ENCODE assay signal across 8 cellular contexts in genomic region chr15:99702895-99703602, GRCh38. TPM values are rescaled to one million over a fixed set of nuclear protein-coding genes. Genes with fewer than 3 reads are reported as not detected.
DNase-seq lines count a peak whose midpoint lies in the region; ATAC-seq and TF ChIP-seq lines count a peak whose summit lies in the region.

No MANE protein-coding gene starts in this region.

- H3K4me2 ChIP-seq in fibroblast of lung (ENCODE audit: extremely low read depth, insufficient read depth, low read length), result peak overlapping the region; percentile 54

- H3K36me3 ChIP-seq in Panc1 (ENCODE audit: control insufficient read depth, insufficient read depth, low read length) (no peaks in the 10 kb centered on the region), fibroblast of lung (ENCODE audit: control insufficient read depth, insufficient read depth, low read length) (no peaks in the 10 kb centered on the region), sigmoid colon (no peaks in the 10 kb centered on the region), MG63 (peaks cover 31% of the 10 kb centered on the region)

- ATAC-seq in GM19395 (IDR thresholded peaks at IDR 0.05; ENCODE audit: unreplicated experiment) (peak; percentile 17), Panc1 (no peak)

- in situ Hi-C loops in Panc1 (cut with HindIII; ENCODE audit: low pct_unique_long_range_greater_than_20kb, low sequenced_read_pairs), result no loop called here

- no peak for DNase-seq in Panc1 (ENCODE audit: low read depth, low spot score)
- peak in 1 of 2 donors; percentile 60 for DNase-seq in fibroblast of lung (ENCODE audit: low read depth in 2 of 2)
- DNase-seq in sigmoid colon, result no peak
- DNase-seq in NCI-H187 (lab: John Stamatoyannopoulos, UW), result no peak
- no peak for DNase-seq in MG63
- DNase-seq in iPS-NIHi11 (ENCODE audit: low spot score), result no peak
- DNase-seq in stimulated activated naive CD4-positive, alpha-beta T cell treated with Interleukin-2 at 50 U/mL for 16 hours (lab: John Stamatoyannopoulos, UW), result no peak

- intact Hi-C loops in Panc1 (cut with micrococcal nuclease; ENCODE audit: unreplicated experiment) (loop anchor here (2.0 to 10.0 kb wide), 4 partner anchors 136 to 431 kb away; partner anchors contain the start of gene MEF2A), sigmoid colon (cut with DNase I) (loop anchor here (5.0 kb wide), 2 partner anchors 296 to 416 kb away; no protein-coding TSS in a partner anchor)

- no peaks in the 10 kb centered on the region for H4K20me1 ChIP-seq in fibroblast of lung (ENCODE audit: control insufficient read depth, extremely low read depth, insufficient read depth, low read length)

- no peak overlapping the region for H3K9ac ChIP-seq in fibroblast of lung (ENCODE audit: insufficient read depth, low read length)

- H3K27ac ChIP-seq in Panc1 (ENCODE audit: low read length) (peak overlapping the region; percentile 72; the same call in 1 of the 2 replicates), fibroblast of lung (ENCODE audit: insufficient read depth, low read length) (peak overlapping the region; percentile 30), sigmoid colon (peak overlapping the region; percentile 60 to 87 (median 79))

- H3K27me3 ChIP-seq in Panc1 (ENCODE audit: control insufficient read depth, insufficient read depth, low read length), result no peaks in the 10 kb centered on the region
- no peaks in the 10 kb centered on the region for H3K27me3 ChIP-seq in fibroblast of lung (ENCODE audit: control insufficient read depth, insufficient read depth, low read length)
- no peaks in the 10 kb centered on the region for H3K27me3 ChIP-seq in sigmoid colon
- H3K27me3 ChIP-seq in MG63, result no peaks in the 10 kb centered on the region

- H3K79me2 ChIP-seq in fibroblast of lung (ENCODE audit: control insufficient read depth, insufficient read depth, low read length), result no peaks in the 10 kb centered on the region

- no TSS peak for BruUV-seq in Panc1 (replicated peaks; lab: Mats Ljungman, UMichigan)

- H3K9me3 ChIP-seq in Panc1 (ENCODE audit: control insufficient read depth, insufficient read depth, low read depth, low read length) (no peaks in the 10 kb centered on the region), fibroblast of lung (ENCODE audit: control insufficient read depth, insufficient read depth, low read depth, low read length) (no peaks in the 10 kb centered on the region), sigmoid colon (no peaks in the 10 kb centered on the region), MG63 (no peaks in the 10 kb centered on the region)

- CTCF ChIA-PET in Panc1 (lab: Charles Lee), result interaction anchor here (1.2 to 1.8 kb wide), 3 partner anchors 131 to 430 kb away, joined by 3 to 27 read pairs (median 4); no protein-coding TSS in a partner anchor

- H3K4me1 ChIP-seq in Panc1 (ENCODE audit: control insufficient read depth, insufficient read depth, low read length) (peaks cover 15% of the 10 kb centered on the region; the same call in 1 of the 2 replicates), fibroblast of lung (ENCODE audit: control insufficient read depth, extremely low read depth, insufficient read depth, low read length) (peaks cover 7% of the 10 kb centered on the region), sigmoid colon (peaks cover 0 to 33% (median 17%) of the 10 kb centered on the region in 4 donors)

- no peak for TF ChIP-seq CTCF in Panc1 (IDR thresholded peaks at IDR 0.05)
- no peak for TF ChIP-seq CTCF in fibroblast of lung (conservative IDR thresholded peaks at IDR 0.05 in 1 of 2, IDR thresholded peaks at IDR 0.05 in 1 of 2; ENCODE audit: low read depth in 1 of 2, low read length in 2 of 2)
- no peak for TF ChIP-seq CTCF in sigmoid colon (IDR thresholded peaks at IDR 0.05)

- POLR2A ChIA-PET in Panc1 (lab: Charles Lee), result no interaction called here

- 44 to 50% methylated on average over 4 of the region's 4 CpGs for WGBS in sigmoid colon, 2 donors

- TF ChIP-seq POLR2A in sigmoid colon (IDR thresholded peaks at IDR 0.05), result no peak

- no peak overlapping the region for H2AFZ ChIP-seq in fibroblast of lung (ENCODE audit: low read length)

- H3K4me3 ChIP-seq in Panc1 (ENCODE audit: low read depth in 2 of 2, low read length in 2 of 2) (no peak overlapping the region), fibroblast of lung (replicated peaks in 1 of 4; ENCODE audit: control extremely low read depth in 1 of 4, insufficient read depth in 1 of 4, low read depth in 3 of 4, low read length in 4 of 4) (no peak overlapping the region), sigmoid colon (no peak overlapping the region), MG63 (no peak overlapping the region)

- no peak for TF ChIP-seq EP300 in sigmoid colon (IDR thresholded peaks at IDR 0.05)

RNA-seq across cellular contexts. Expression of gene LYSMD4, which starts 30.2 kb away (rescaled TPM):
- 8.9 TPM for total RNA-seq in Panc1 (2021; ENCODE audit: unreplicated experiment)
- 6.4 TPM for polyA plus RNA-seq in Panc1 (2012; ENCODE audit: insufficient read length)
- total RNA-seq in fibroblast of lung, result 7.4 and 12.6 TPM in 2 replicates
- 3.6 and 7.0 TPM in 2 replicates for polyA plus RNA-seq in fibroblast of lung
- 5.3 and 7.3 TPM in 2 replicates for polyA plus RNA-seq in fibroblast of lung (2012)
- 0.67 and 6.0 TPM in 2 replicates for polyA minus RNA-seq in fibroblast of lung (ENCODE audit: low replicate concordance)
- total RNA-seq in sigmoid colon, result 10 to 100 TPM in 1 of 4 donors, 1 to 10 TPM in 3; 7.1 to 15.3 (median 8.8) TPM
- polyA plus RNA-seq in sigmoid colon, result 1 to 10 TPM; 5.1 to 6.1 (median 6.0) TPM
- total RNA-seq in MG63 (2014; rRNA removed; shearing (Covaris generic); ENCODE audit: low replicate concordance), result 7.0 and 7.6 TPM in 2 replicates
